Comparison of ENCODE assay signal across 12 cellular contexts in genomic region chrX:1589356-1590130, GRCh38. TPM values are rescaled to one million over a fixed set of nuclear protein-coding genes. Genes with fewer than 3 reads are reported as not detected.
DNase-seq lines count a peak whose midpoint lies in the region; ATAC-seq and TF ChIP-seq lines count a peak whose summit lies in the region.
"Had no signal": no experiment of that assay in that cellular context is flagged by ENCODE, and none has a peak within 500 bp of the region (broad histone marks: within the 10 kb centered on the region; RNA-seq: fewer than 3 reads in every experiment).

No MANE protein-coding gene starts in this region.

- H3K4me3 Mint-ChIP-seq in activated CD4-positive, alpha-beta T cell treated with anti-CD3 and anti-CD28 coated beads, Interleukin-2, amount 10 ng/mL, durations not matched to agents 24 days and 14 days = no peak overlapping the region
- no peak overlapping the region for H3K4me3 Mint-ChIP-seq in activated naive CD8-positive, alpha-beta T cell treated with anti-CD3 and anti-CD28 coated beads, Interleukin-2, amount 10 ng/mL, durations not matched to agents 7 days and 5 days
- no peak overlapping the region for H3K4me3 Mint-ChIP-seq in nephron progenitor cell

- H3K27ac Mint-ChIP-seq in activated CD4-positive, alpha-beta T cell treated with anti-CD3 and anti-CD28 coated beads, Interleukin-2, amount 10 ng/mL, durations not matched to agents 24 days and 14 days = peak overlapping the region; percentile 68
- peak overlapping the region; percentile 56 for H3K27ac Mint-ChIP-seq in activated naive CD8-positive, alpha-beta T cell treated with anti-CD3 and anti-CD28 coated beads, Interleukin-2, amount 10 ng/mL, durations not matched to agents 7 days and 5 days
- H3K27ac Mint-ChIP-seq in nephron progenitor cell = peak overlapping the region; percentile 61

- H3K4me1 Mint-ChIP-seq in activated CD4-positive, alpha-beta T cell treated with anti-CD3 and anti-CD28 coated beads, Interleukin-2, amount 10 ng/mL, durations not matched to agents 24 days and 14 days = peaks cover 18% of the 10 kb centered on the region
- peaks cover 7% of the 10 kb centered on the region for H3K4me1 Mint-ChIP-seq in activated naive CD8-positive, alpha-beta T cell treated with anti-CD3 and anti-CD28 coated beads, Interleukin-2, amount 10 ng/mL, durations not matched to agents 7 days and 5 days
- H3K4me1 Mint-ChIP-seq in nephron progenitor cell = peaks cover 14% of the 10 kb centered on the region

- H3K36me3 ChIP-seq in Karpas-422 (ENCODE audit: insufficient read depth, low read length) (peaks cover 12% of the 10 kb centered on the region), body of pancreas (replicated peaks in 1 of 2; ENCODE audit: insufficient read depth in 1 of 2, low read depth in 2 of 2) (peaks cover 0 to 6% of the 10 kb centered on the region in 2 donors)

- DNase-seq in activated CD4-positive, alpha-beta T cell treated with anti-CD3 and anti-CD28 coated beads, Interleukin-2, amount 10 ng/mL, durations not matched to agents 24 days and 14 days = peak; percentile 67
- DNase-seq in activated CD4-positive, alpha-beta T cell treated with anti-CD3 and anti-CD28 coated beads for 4 hours = no peak
- DNase-seq in Karpas-422 (no peak), nephron progenitor cell (no peak), NCI-H2029 treated with DMSO at 0.1 percent for 48 hours (lab: John Stamatoyannopoulos, UW) (no peak), body of pancreas (no peak)
- DNase-seq in activated naive CD8-positive, alpha-beta T cell treated with anti-CD3 and anti-CD28 coated beads, Interleukin-2, amount 10 ng/mL, durations not matched to agents 7 days and 5 days = no peak
- DNase-seq: left ventricle myocardium inferior, NCI-H1694 treated with DMSO at 0.1 percent for 48 hours had no signal

- H3K4me3 ChIP-seq in Karpas-422 (ENCODE audit: low read length) (no peak overlapping the region), body of pancreas (no peak overlapping the region)
- H3K4me3 ChIP-seq: left ventricle myocardium inferior, pancreas had no signal

- peaks cover 26% of the 10 kb centered on the region for H4K20me1 ChIP-seq in Karpas-422 (ENCODE audit: insufficient read depth, low read depth, low read length)

- H3K9me3 ChIP-seq in Karpas-422 (ENCODE audit: low read length) (no peaks in the 10 kb centered on the region), body of pancreas (no peaks in the 10 kb centered on the region)
- H3K9me3 ChIP-seq: left ventricle myocardium inferior, pancreas had no signal

- H3K27me3 ChIP-seq in Karpas-422 (ENCODE audit: low read length) = no peaks in the 10 kb centered on the region
- H3K27me3 ChIP-seq in body of pancreas = no peaks in the 10 kb centered on the region
- H3K27me3 ChIP-seq: pancreas had no signal

- no peak overlapping the region for H2AFZ ChIP-seq in Karpas-422 (ENCODE audit: low read length)

- H3K27ac ChIP-seq in Karpas-422 (ENCODE audit: low read length) (peak overlapping the region; percentile 82), body of pancreas (no peak overlapping the region)
- H3K27ac ChIP-seq: left ventricle myocardium inferior, pancreas had no signal

- no peaks in the 10 kb centered on the region for H3K9me3 Mint-ChIP-seq in activated CD4-positive, alpha-beta T cell treated with anti-CD3 and anti-CD28 coated beads, Interleukin-2, amount 10 ng/mL, durations not matched to agents 24 days and 14 days
- no peaks in the 10 kb centered on the region for H3K9me3 Mint-ChIP-seq in activated naive CD8-positive, alpha-beta T cell treated with anti-CD3 and anti-CD28 coated beads, Interleukin-2, amount 10 ng/mL, durations not matched to agents 7 days and 5 days
- H3K9me3 Mint-ChIP-seq in nephron progenitor cell = no peaks in the 10 kb centered on the region

- peak overlapping the region; percentile 16; the same call in 1 of the 2 replicates for H3K9ac ChIP-seq in Karpas-422 (ENCODE audit: low read length)

- peaks cover 28% of the 10 kb centered on the region for H3K79me2 ChIP-seq in Karpas-422 (ENCODE audit: low read length)

- H3K27me3 Mint-ChIP-seq in activated CD4-positive, alpha-beta T cell treated with anti-CD3 and anti-CD28 coated beads, Interleukin-2, amount 10 ng/mL, durations not matched to agents 24 days and 14 days = no peaks in the 10 kb centered on the region
- H3K27me3 Mint-ChIP-seq in activated naive CD8-positive, alpha-beta T cell treated with anti-CD3 and anti-CD28 coated beads, Interleukin-2, amount 10 ng/mL, durations not matched to agents 7 days and 5 days = no peaks in the 10 kb centered on the region
- H3K27me3 Mint-ChIP-seq in nephron progenitor cell (ENCODE audit: low read depth, poor library complexity) = peaks cover 5% of the 10 kb centered on the region

- POLR2A ChIA-PET in activated naive CD8-positive, alpha-beta T cell treated with anti-CD3 and anti-CD28 coated beads, Interleukin-2, amount 10 ng/mL, durations not matched to agents 7 days and 5 days (lab: Charles Lee) = no interaction called here

- H3K36me3 Mint-ChIP-seq in activated CD4-positive, alpha-beta T cell treated with anti-CD3 and anti-CD28 coated beads, Interleukin-2, amount 10 ng/mL, durations not matched to agents 24 days and 14 days (ENCODE audit: low read depth) = peaks cover 18% of the 10 kb centered on the region
- peaks cover 4% of the 10 kb centered on the region for H3K36me3 Mint-ChIP-seq in activated naive CD8-positive, alpha-beta T cell treated with anti-CD3 and anti-CD28 coated beads, Interleukin-2, amount 10 ng/mL, durations not matched to agents 7 days and 5 days
- peaks cover 11% of the 10 kb centered on the region for H3K36me3 Mint-ChIP-seq in nephron progenitor cell (ENCODE audit: low read depth)

- ATAC-seq in activated naive CD8-positive, alpha-beta T cell treated with anti-CD3 and anti-CD28 coated beads, Interleukin-2, amount 10 ng/mL, durations not matched to agents 7 days and 5 days (ENCODE audit: low read depth) = no peak
- ATAC-seq in body of pancreas (no peak), GM19452 (IDR thresholded peaks at IDR 0.05; ENCODE audit: unreplicated experiment) (no peak)
- ATAC-seq: pancreas had no signal

- WGBS in body of pancreas, 2 donors = 85 to 89% methylated on average over 12 of the region's 12 CpGs

- no peak for TF ChIP-seq POLR2A in body of pancreas (IDR thresholded peaks at IDR 0.05)

- no peak overlapping the region for H3K4me2 ChIP-seq in Karpas-422 (ENCODE audit: low read depth, low read length, poor library complexity, severe bottlenecking)

- no peaks in the 10 kb centered on the region for H3K9me2 ChIP-seq in Karpas-422 (replicated peaks; ENCODE audit: insufficient read depth, low read length)

- H3K4me1 ChIP-seq in Karpas-422 (ENCODE audit: low read length) = peaks cover 30% of the 10 kb centered on the region
- H3K4me1 ChIP-seq in body of pancreas = peaks cover 15% of the 10 kb centered on the region
- H3K4me1 ChIP-seq: pancreas had no signal

- TF ChIP-seq CTCF in nephron progenitor cell (IDR thresholded peaks at IDR 0.05) (no peak), body of pancreas (IDR thresholded peaks at IDR 0.05) (no peak)

- intact Hi-C loops in activated CD4-positive, alpha-beta T cell treated with anti-CD3 and anti-CD28 coated beads, Interleukin-2, amount 10 ng/mL, durations not matched to agents 24 days and 14 days (cut with micrococcal nuclease) = loop anchor here (2.0 to 5.0 kb wide), 3 partner anchors 197 to 1003 kb away; partner anchors contain the start of gene SLC25A6
- intact Hi-C loops in body of pancreas (cut with DNase I) = no loop called here

RNA-seq across cellular contexts. Expression of gene AKAP17A, which starts 1.9 kb away (rescaled TPM):
- total RNA-seq in activated CD4-positive, alpha-beta T cell treated with anti-CD3 and anti-CD28 coated beads, Interleukin-2, amount 10 ng/mL, durations not matched to agents 24 days and 14 days = 59.6 and 62.0 TPM in 2 replicates
- 27.9 and 66.6 TPM in 2 replicates for total RNA-seq in Karpas-422 (2014; rRNA removed; shearing (Covaris generic); ENCODE audit: low replicate concordance)
- total RNA-seq in activated naive CD8-positive, alpha-beta T cell treated with anti-CD3 and anti-CD28 coated beads, Interleukin-2, amount 10 ng/mL, durations not matched to agents 7 days and 5 days = 10 to 100 TPM; 87.8 to 88.1 TPM
- 100 to 1,000 TPM in 1 of 2 donors, 10 to 100 TPM in 1; 55.5 to 162 TPM for total RNA-seq in body of pancreas

RNA-seq across cellular contexts. Expression of gene ASMT, which starts 25.3 kb away (rescaled TPM):
- 0.21 TPM in 1 of 2 replicates, not detected in the other for total RNA-seq in activated CD4-positive, alpha-beta T cell treated with anti-CD3 and anti-CD28 coated beads, Interleukin-2, amount 10 ng/mL, durations not matched to agents 24 days and 14 days
- 0.29 TPM in 1 of 2 replicates, not detected in the other for total RNA-seq in Karpas-422 (2014; rRNA removed; shearing (Covaris generic); ENCODE audit: low replicate concordance)
- total RNA-seq in activated naive CD8-positive, alpha-beta T cell treated with anti-CD3 and anti-CD28 coated beads, Interleukin-2, amount 10 ng/mL, durations not matched to agents 7 days and 5 days = not detected
- total RNA-seq in body of pancreas = not detected
- total RNA-seq: glomerular endothelial cell, left ventricle myocardium inferior had no signal

RNA-seq across cellular contexts. Expression of gene P2RY8, which starts 52.6 kb away (rescaled TPM):
- total RNA-seq in activated CD4-positive, alpha-beta T cell treated with anti-CD3 and anti-CD28 coated beads, Interleukin-2, amount 10 ng/mL, durations not matched to agents 24 days and 14 days = 19.1 and 19.5 TPM in 2 replicates
- total RNA-seq in Karpas-422 (2014; rRNA removed; shearing (Covaris generic); ENCODE audit: low replicate concordance) = 87.1 and 130 TPM in 2 replicates
- total RNA-seq in activated naive CD8-positive, alpha-beta T cell treated with anti-CD3 and anti-CD28 coated beads, Interleukin-2, amount 10 ng/mL, durations not matched to agents 7 days and 5 days = 10 to 100 TPM; 87.6 to 92.4 TPM
- under 1 TPM; 0.66 to 0.78 TPM for total RNA-seq in body of pancreas

Comparison
In these comparisons a context has a peak if more than half of its experiments do, and no peak if none do; other contexts are left out.
1. RNA of gene P2RY8, which starts 52.6 kb away (total RNA-seq): 87.6 to 92.4 TPM in activated naive CD8-positive, alpha-beta T cell treated with anti-CD3 and anti-CD28 coated beads, Interleukin-2, amount 10 ng/mL, durations not matched to agents 7 days and 5 days, 87.1 to 130 TPM in Karpas-422 and 19.1 to 19.5 TPM in activated CD4-positive, alpha-beta T cell treated with anti-CD3 and anti-CD28 coated beads, Interleukin-2, amount 10 ng/mL, durations not matched to agents 24 days and 14 days; 0.66 to 0.78 TPM in body of pancreas; every median in the first group is over 10 times any median in the second.
2. Peak in every context shown above with its lines, with median percentiles within 50 percentile points of each other: H3K27ac Mint-ChIP-seq.